In the genomic region with DNA sequence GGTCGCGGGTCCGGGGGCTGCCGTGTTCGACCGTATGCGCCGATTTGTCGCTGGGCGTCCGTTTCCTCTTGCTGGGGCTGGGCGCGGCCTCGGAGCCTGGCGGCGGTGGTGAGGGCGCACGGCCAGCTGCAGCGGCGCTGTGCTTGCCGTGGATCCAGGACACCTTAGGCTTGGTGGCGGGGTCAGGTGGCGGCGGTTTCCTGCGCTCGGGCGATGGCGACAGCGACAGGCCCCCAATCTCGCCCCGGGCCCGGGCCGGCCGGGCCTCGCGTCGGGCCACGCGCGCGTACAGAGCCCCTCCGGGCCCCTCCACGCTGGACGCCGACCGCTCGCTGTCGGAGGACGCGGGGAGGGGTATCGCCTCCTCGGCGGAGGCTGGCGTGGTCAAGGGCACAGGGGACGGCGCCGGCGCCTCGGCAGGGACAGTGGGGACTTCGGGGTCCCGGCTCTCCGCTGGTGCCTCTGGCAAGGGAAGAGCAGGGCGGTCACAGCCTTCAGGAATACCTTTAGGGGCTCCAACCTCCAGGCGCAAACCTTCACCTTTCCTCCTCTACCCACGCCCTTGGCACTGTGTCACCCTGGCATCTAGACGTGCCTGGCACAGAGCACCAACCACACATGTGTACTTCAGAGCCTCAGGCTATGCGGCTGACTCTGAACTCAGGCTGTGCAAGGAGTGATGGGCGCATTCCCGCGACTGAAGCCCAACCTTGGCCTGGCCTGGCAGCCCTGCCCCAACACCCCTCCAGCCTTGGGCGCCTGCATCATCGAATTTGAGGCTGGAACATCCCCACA, we compare ENCODE assay signal across 18 cellular contexts. TPM values are rescaled to one million over a fixed set of nuclear protein-coding genes. Genes with fewer than 3 reads are reported as not detected.
A peak's percentile ranks its signal among the peaks of the same experiment; 100 is the strongest.
DNase-seq lines count a peak whose midpoint lies in the region; ATAC-seq and TF ChIP-seq lines count a peak whose summit lies in the region.
"Had no signal": no experiment of that assay in that cellular context is flagged by ENCODE, and none has a peak within 500 bp of the region (broad histone marks: within the 10 kb centered on the region; RNA-seq: fewer than 3 reads in every experiment).

No MANE protein-coding gene starts in this region.

- peaks cover 22% of the 10 kb centered on the region for H3K4me1 Mint-ChIP-seq in activated naive CD4-positive, alpha-beta T cell treated with anti-CD3 and anti-CD28 coated beads, Interleukin-2, amount 50 U/mL, for 24 hours
- H3K4me1 Mint-ChIP-seq in activated naive CD4-positive, alpha-beta T cell treated with anti-CD3 and anti-CD28 coated beads for 36 hours (ENCODE audit: low read depth), result peaks cover 14% of the 10 kb centered on the region
- peaks cover 12% of the 10 kb centered on the region for H3K4me1 Mint-ChIP-seq in activated CD8-positive, alpha-beta T cell treated with anti-CD3 and anti-CD28 coated beads for 36 hours (ENCODE audit: low read depth)

- in situ Hi-C loops in IMR-90 (cut with MboI; ENCODE audit: low sequenced_read_pairs), result no loop called here

- no peaks in the 10 kb centered on the region for H3K9me1 ChIP-seq in IMR-90 (ENCODE audit: insufficient read depth, low read length)

- H3K36me3 Mint-ChIP-seq in activated naive CD4-positive, alpha-beta T cell treated with anti-CD3 and anti-CD28 coated beads, Interleukin-2, amount 50 U/mL, for 24 hours, result no peaks in the 10 kb centered on the region
- no peaks in the 10 kb centered on the region for H3K36me3 Mint-ChIP-seq in activated naive CD4-positive, alpha-beta T cell treated with anti-CD3 and anti-CD28 coated beads for 36 hours (ENCODE audit: low read depth)
- no peaks in the 10 kb centered on the region for H3K36me3 Mint-ChIP-seq in activated CD8-positive, alpha-beta T cell treated with anti-CD3 and anti-CD28 coated beads for 36 hours (ENCODE audit: low read depth)
- H3K36me3 Mint-ChIP-seq: activated naive CD4-positive, alpha-beta T cell treated with anti-CD3 and anti-CD28 coated beads, Interleukin-2, amount 50 U/mL, for 72 hours had no signal

- no peak overlapping the region for H3K4me2 ChIP-seq in IMR-90 (ENCODE audit: low read depth, low read length)

- H2BK5ac ChIP-seq in IMR-90 (ENCODE audit: low read depth, low read length, poor library complexity, severe bottlenecking), result no peak overlapping the region

- H3K23ac ChIP-seq in IMR-90 (ENCODE audit: low read depth, low read length), result no peak overlapping the region

- TF ChIP-seq POLR2A in IMR-90 (IDR thresholded peaks at IDR 0.05; ENCODE audit: low read depth, low read length), result no peak

- dilution Hi-C loops in IMR-90 (cut with HindIII; ENCODE audit: low sequenced_read_pairs, unreplicated experiment), result no loop called here

- H2BK20ac ChIP-seq in IMR-90 (ENCODE audit: low read depth, low read length), result no peak overlapping the region

- no peak overlapping the region for H4K5ac ChIP-seq in IMR-90 (ENCODE audit: low read depth, low read length)

- H3K27me3 ChIP-seq in IMR-90 (ENCODE audit: control insufficient read depth, insufficient read depth, low read length), result no peaks in the 10 kb centered on the region
- H3K27me3 ChIP-seq: vagina had no signal

- H3K36me3 ChIP-seq in IMR-90 (ENCODE audit: control insufficient read depth, insufficient read depth, low read length), result peaks cover 54% of the 10 kb centered on the region
- H3K36me3 ChIP-seq: vagina had no signal

- H3K4ac ChIP-seq in IMR-90 (ENCODE audit: low read depth, low read length), result no peak overlapping the region

- no peaks in the 10 kb centered on the region for H3K9me3 Mint-ChIP-seq in activated naive CD4-positive, alpha-beta T cell treated with anti-CD3 and anti-CD28 coated beads, Interleukin-2, amount 50 U/mL, for 24 hours
- no peaks in the 10 kb centered on the region for H3K9me3 Mint-ChIP-seq in activated naive CD4-positive, alpha-beta T cell treated with anti-CD3 and anti-CD28 coated beads for 36 hours
- no peaks in the 10 kb centered on the region for H3K9me3 Mint-ChIP-seq in activated CD8-positive, alpha-beta T cell treated with anti-CD3 and anti-CD28 coated beads for 36 hours
- H3K9me3 Mint-ChIP-seq: activated naive CD4-positive, alpha-beta T cell treated with anti-CD3 and anti-CD28 coated beads, Interleukin-2, amount 50 U/mL, for 72 hours; nephron progenitor cell; stimulated activated naive CD8-positive, alpha-beta T cell treated with anti-CD3 and anti-CD28 coated beads, Interleukin-15, Interleukin-2, amounts not matched to agents 100 ng/mL and 50 ng/mL, for 24 hours had no signal

- no peak overlapping the region for H3K18ac ChIP-seq in IMR-90 (ENCODE audit: low read depth, low read length)

- no peak overlapping the region for H3K14ac ChIP-seq in IMR-90 (replicated peaks; ENCODE audit: low read depth, low read length)

- H3K9me3 ChIP-seq in IMR-90 (ENCODE audit: control insufficient read depth, insufficient read depth, low read length), result no peaks in the 10 kb centered on the region
- H3K9me3 ChIP-seq: vagina had no signal

- peak overlapping the region; percentile 43 for H3K4me3 Mint-ChIP-seq in activated naive CD4-positive, alpha-beta T cell treated with anti-CD3 and anti-CD28 coated beads, Interleukin-2, amount 50 U/mL, for 24 hours
- H3K4me3 Mint-ChIP-seq in activated naive CD4-positive, alpha-beta T cell treated with anti-CD3 and anti-CD28 coated beads for 36 hours, result no peak overlapping the region
- H3K4me3 Mint-ChIP-seq in activated CD8-positive, alpha-beta T cell treated with anti-CD3 and anti-CD28 coated beads for 36 hours, result no peak overlapping the region
- H3K4me3 Mint-ChIP-seq: nephron progenitor cell; stimulated activated naive CD8-positive, alpha-beta T cell treated with anti-CD3 and anti-CD28 coated beads, Interleukin-15, Interleukin-2, amounts not matched to agents 100 ng/mL and 50 ng/mL, for 24 hours had no signal

- H4K20me1 ChIP-seq in IMR-90 (ENCODE audit: insufficient read depth, low read length), result peaks cover 59% of the 10 kb centered on the region

- no peak overlapping the region for H2AK5ac ChIP-seq in IMR-90 (ENCODE audit: low read depth, low read length)

- H2BK120ac ChIP-seq in IMR-90 (ENCODE audit: low read depth, low read length), result no peak overlapping the region

- H2BK15ac ChIP-seq in IMR-90 (ENCODE audit: low read depth, low read length), result no peak overlapping the region

- no peak for TF ChIP-seq RAD21 in IMR-90 (IDR thresholded peaks at IDR 0.05; ENCODE audit: low read length)

- no peak overlapping the region for H3K27ac Mint-ChIP-seq in activated naive CD4-positive, alpha-beta T cell treated with anti-CD3 and anti-CD28 coated beads, Interleukin-2, amount 50 U/mL, for 24 hours
- H3K27ac Mint-ChIP-seq in activated naive CD4-positive, alpha-beta T cell treated with anti-CD3 and anti-CD28 coated beads for 36 hours, result no peak overlapping the region
- H3K27ac Mint-ChIP-seq in activated CD8-positive, alpha-beta T cell treated with anti-CD3 and anti-CD28 coated beads for 36 hours, result no peak overlapping the region
- H3K27ac Mint-ChIP-seq: activated naive CD4-positive, alpha-beta T cell treated with anti-CD3 and anti-CD28 coated beads, Interleukin-2, amount 50 U/mL, for 72 hours; nephron progenitor cell; stimulated activated naive CD8-positive, alpha-beta T cell treated with anti-CD3 and anti-CD28 coated beads, Interleukin-15, Interleukin-2, amounts not matched to agents 100 ng/mL and 50 ng/mL, for 24 hours had no signal

- H3K27ac ChIP-seq in IMR-90 (ENCODE audit: insufficient read depth, low read length), result no peak overlapping the region

- H2AFZ ChIP-seq in IMR-90 (replicated peaks; ENCODE audit: low read length, poor library complexity), result no peak overlapping the region

- BruUV-seq in IMR-90 (replicated peaks; lab: Mats Ljungman, UMichigan), result TSS peak; percentile 64

- DNase-seq in activated naive CD4-positive, alpha-beta T cell treated with anti-CD3 and anti-CD28 coated beads for 36 hours, result no peak
- DNase-seq in IMR-90 (no peak), epidermal melanocyte (ENCODE audit: insufficient read length, low spot score) (peak; percentile 14), retina (peak; percentile 48)
- no peak for DNase-seq in activated CD8-positive, alpha-beta T cell treated with anti-CD3 and anti-CD28 coated beads for 36 hours
- DNase-seq: activated CD4-positive, alpha-beta T cell treated with anti-CD3 and anti-CD28 coated beads for 4 hours; COR-L47; foreskin fibroblast; NCI-H187 treated with DMSO at 0.1 percent for 48 hours; nephron progenitor cell; SIG-M5 had no signal

- H3K56ac ChIP-seq in IMR-90 (ENCODE audit: extremely low read depth, insufficient read depth, low read length), result no peak overlapping the region

- H4K91ac ChIP-seq in IMR-90 (ENCODE audit: insufficient read depth, low read depth, low read length), result no peak overlapping the region

- H3K9ac ChIP-seq in IMR-90 (ENCODE audit: low read depth, low read length), result no peak overlapping the region

- CTCF ChIA-PET in activated naive CD4-positive, alpha-beta T cell treated with anti-CD3 and anti-CD28 coated beads for 36 hours (lab: Charles Lee), result no interaction called here
- CTCF ChIA-PET in IMR-90 (lab: Yijun Ruan, JAX), result no interaction called here
- CTCF ChIA-PET in activated CD8-positive, alpha-beta T cell treated with anti-CD3 and anti-CD28 coated beads for 36 hours (lab: Charles Lee), result interaction anchor here (2.5 to 3.8 kb wide), 2 partner anchors 8 to 30 kb away, joined by 8 to 25 read pairs; no protein-coding TSS in a partner anchor

- POLR2A ChIA-PET in IMR-90 (lab: Charles Lee; ENCODE audit: unreplicated experiment), result no interaction called here
- POLR2A ChIA-PET in activated CD8-positive, alpha-beta T cell treated with anti-CD3 and anti-CD28 coated beads for 36 hours (lab: Charles Lee), result interaction anchor here (0.6 kb wide), 1 partner anchor 315 kb away, joined by 3 read pairs; no protein-coding TSS in a partner anchor

- ATAC-seq in IMR-90 (ENCODE audit: low read depth) (no peak), GM21723 (IDR thresholded peaks at IDR 0.05; ENCODE audit: unreplicated experiment) (no peak), HG03378 (IDR thresholded peaks at IDR 0.05; ENCODE audit: unreplicated experiment) (no peak)
- ATAC-seq in activated CD8-positive, alpha-beta T cell treated with anti-CD3 and anti-CD28 coated beads for 36 hours, result no peak
- ATAC-seq: activated naive CD4-positive, alpha-beta T cell treated with anti-CD3 and anti-CD28 coated beads, Interleukin-2, amount 50 U/mL, for 72 hours had no signal

- intact Hi-C loops in activated naive CD4-positive, alpha-beta T cell treated with anti-CD3 and anti-CD28 coated beads for 36 hours (cut with micrococcal nuclease), result loop anchor here (5.0 kb wide), 2 partner anchors 141 to 276 kb away; no protein-coding TSS in a partner anchor
- intact Hi-C loops in IMR-90 (cut with micrococcal nuclease), result no loop called here
- intact Hi-C loops in activated CD8-positive, alpha-beta T cell treated with anti-CD3 and anti-CD28 coated beads for 36 hours (cut with micrococcal nuclease), result no loop called here

- H3K79me1 ChIP-seq in IMR-90 (ENCODE audit: low read depth in 1 of 2, low read length in 2 of 2), result peaks cover 3 to 36% of the 10 kb centered on the region in 2 experiments; a peak in 3 of 4 replicates

- WGBS in IMR-90 (ENCODE audit: extremely low coverage in 2 of 2, insufficient read length in 1 of 2), 2 experiments, result 88% methylated on average over 61 of the region's 72 CpGs; no CpG with 5 or more reads in 1 of the 2 experiments

- H2AK9ac ChIP-seq in IMR-90 (replicated peaks; ENCODE audit: low read depth, low read length, poor library complexity), result no peak overlapping the region

- TF ChIP-seq CTCF in IMR-90 (conservative IDR thresholded peaks at IDR 0.05; ENCODE audit: low read depth, low read length), result no peak
- no peak for TF ChIP-seq CTCF in activated CD8-positive, alpha-beta T cell treated with anti-CD3 and anti-CD28 coated beads for 36 hours (IDR thresholded peaks at IDR 0.05)

- H3K27me3 Mint-ChIP-seq in activated naive CD4-positive, alpha-beta T cell treated with anti-CD3 and anti-CD28 coated beads, Interleukin-2, amount 50 U/mL, for 24 hours, result peaks cover 14% of the 10 kb centered on the region
- peaks cover 36% of the 10 kb centered on the region for H3K27me3 Mint-ChIP-seq in activated naive CD4-positive, alpha-beta T cell treated with anti-CD3 and anti-CD28 coated beads for 36 hours (ENCODE audit: low read depth)
- peaks cover 35% of the 10 kb centered on the region for H3K27me3 Mint-ChIP-seq in activated CD8-positive, alpha-beta T cell treated with anti-CD3 and anti-CD28 coated beads for 36 hours

- H3K4me1 ChIP-seq in IMR-90 (ENCODE audit: control insufficient read depth, insufficient read depth, low read length), result peaks cover 13% of the 10 kb centered on the region; the same call in 1 of the 2 replicates

- H4K8ac ChIP-seq in IMR-90 (ENCODE audit: low read depth in 2 of 2, low read length in 2 of 2), result no peak overlapping the region

- no peak overlapping the region for H3K4me3 ChIP-seq in IMR-90 (ENCODE audit: insufficient read depth, low read depth, low read length)
- H3K4me3 ChIP-seq: lung had no signal

RNA-seq across cellular contexts. Expression of a gene that starts 11.6 kb away (rescaled TPM):
- under 1 TPM; 0.21 to 0.30 TPM for total RNA-seq in activated naive CD4-positive, alpha-beta T cell treated with anti-CD3 and anti-CD28 coated beads for 36 hours
- total RNA-seq in IMR-90 (2012; rRNA removed), result 3.4 and 4.2 TPM in 2 replicates
- polyA plus RNA-seq in IMR-90 (2012; rRNA removed), result 37.0 and 55.8 TPM in 2 replicates
- polyA plus RNA-seq in IMR-90 (2012; cell fraction: cytosol; rRNA removed), result 44.5 and 81.9 TPM in 2 replicates
- 68.1 and 248 TPM in 2 replicates for polyA plus RNA-seq in IMR-90 (2012; cell fraction: nucleus; rRNA removed; ENCODE audit: low replicate concordance)
- under 1 TPM; 0.20 to 0.27 TPM for total RNA-seq in activated CD8-positive, alpha-beta T cell treated with anti-CD3 and anti-CD28 coated beads for 36 hours

RNA-seq across cellular contexts. Expression of a gene that starts 32.1 kb away (rescaled TPM):
- 1 to 10 TPM; 7.9 to 8.0 TPM for total RNA-seq in activated naive CD4-positive, alpha-beta T cell treated with anti-CD3 and anti-CD28 coated beads for 36 hours
- 6.9 and 7.5 TPM in 2 replicates for total RNA-seq in IMR-90 (2012; rRNA removed)
- 8.4 TPM in 2 replicates for polyA plus RNA-seq in IMR-90 (2012; rRNA removed)
- polyA plus RNA-seq in IMR-90 (2012; cell fraction: cytosol; rRNA removed), result 5.9 and 10.0 TPM in 2 replicates
- 14.7 and 28.8 TPM in 2 replicates for polyA plus RNA-seq in IMR-90 (2012; cell fraction: nucleus; rRNA removed; ENCODE audit: low replicate concordance)
- 10 to 100 TPM; 11.8 to 13.4 TPM for total RNA-seq in activated CD8-positive, alpha-beta T cell treated with anti-CD3 and anti-CD28 coated beads for 36 hours

Comparison
In these comparisons a context has a peak if more than half of its experiments do, and no peak if none do; other contexts are left out.
1. DNase-seq: peak in epidermal melanocyte (single experiment) and retina (single experiment); none in activated naive CD4-positive, alpha-beta T cell treated with anti-CD3 and anti-CD28 coated beads for 36 hours (single experiment), IMR-90 (single experiment) and activated CD8-positive, alpha-beta T cell treated with anti-CD3 and anti-CD28 coated beads for 36 hours (single experiment).